9 cellular contexts compared by ENCODE assay signal in the genomic region with DNA sequence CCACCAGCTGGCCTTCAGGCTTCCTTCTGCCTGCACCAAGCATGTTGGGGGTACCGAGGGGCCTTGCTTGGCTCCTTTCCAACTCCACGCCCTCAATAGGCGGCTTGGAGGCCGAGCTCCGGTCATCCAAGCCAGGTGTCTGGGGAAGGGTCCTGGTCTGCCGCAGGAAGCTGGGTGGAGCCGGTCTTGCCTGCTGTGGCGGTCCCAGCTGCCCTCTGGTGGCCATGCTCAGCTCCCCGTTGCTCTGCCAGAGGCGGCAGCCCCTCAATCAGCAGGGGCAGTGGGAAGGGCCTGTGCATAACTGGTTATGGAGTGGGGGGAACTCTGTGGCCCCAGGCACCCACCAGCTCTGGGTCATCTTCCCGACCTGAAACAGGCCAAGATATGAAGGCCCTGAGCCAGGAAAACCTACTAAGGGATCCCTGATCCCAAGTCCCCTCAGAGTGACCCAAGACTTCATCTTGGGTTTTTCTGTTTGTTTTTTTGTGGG. TPM values are rescaled to one million over a fixed set of nuclear protein-coding genes. Genes with fewer than 3 reads are reported as not detected.
A peak's percentile ranks its signal among the peaks of the same experiment; 100 is the strongest.
DNase-seq lines count a peak whose midpoint lies in the region; ATAC-seq lines count a peak whose summit lies in the region.
"Had no signal": no experiment of that assay in that cellular context is flagged by ENCODE, and none has a peak within 500 bp of the region (broad histone marks: within the 10 kb centered on the region; RNA-seq: fewer than 3 reads in every experiment).

No MANE protein-coding gene starts in this region.

- DNase-seq in C1 segment of cervical spinal cord (lab: John Stamatoyannopoulos, UW) (peak in 8 of 14 donors; percentile 14 to 67 (median 40)), HT-29 (ENCODE audit: low spot score) (peak; percentile 42), glomerular visceral epithelial cell (ENCODE audit: extremely low spot score) (peak; percentile 31), pulmonary artery endothelial cell (ENCODE audit: low read depth, low spot score) (peak; percentile 19)
- peak; percentile 59 for DNase-seq in activated CD8-positive, alpha-beta T cell treated with anti-CD3 and anti-CD28 coated beads, Interleukin-2, amount 10 ng/mL, durations not matched to agents 7 days and 5 days

- H3K9me3 Mint-ChIP-seq in activated CD8-positive, alpha-beta T cell treated with anti-CD3 and anti-CD28 coated beads, Interleukin-2, amount 10 ng/mL, durations not matched to agents 7 days and 5 days (ENCODE audit: insufficient read depth): no peaks in the 10 kb centered on the region
- H3K9me3 Mint-ChIP-seq: memory B cell had no signal

- H3K27ac Mint-ChIP-seq in activated CD8-positive, alpha-beta T cell treated with anti-CD3 and anti-CD28 coated beads, Interleukin-2, amount 10 ng/mL, durations not matched to agents 7 days and 5 days: no peak overlapping the region
- H3K27ac Mint-ChIP-seq: memory B cell had no signal

- no peak for ATAC-seq in activated CD8-positive, alpha-beta T cell treated with anti-CD3 and anti-CD28 coated beads, Interleukin-2, amount 10 ng/mL, durations not matched to agents 7 days and 5 days
- no peak for ATAC-seq in GM18517 (IDR thresholded peaks at IDR 0.05; ENCODE audit: unreplicated experiment)
- no peak for ATAC-seq in HG03571 (IDR thresholded peaks at IDR 0.05; ENCODE audit: unreplicated experiment)
- no peak for ATAC-seq in GM21825 (IDR thresholded peaks at IDR 0.05; ENCODE audit: unreplicated experiment)

- H3K36me3 Mint-ChIP-seq in activated CD8-positive, alpha-beta T cell treated with anti-CD3 and anti-CD28 coated beads, Interleukin-2, amount 10 ng/mL, durations not matched to agents 7 days and 5 days (ENCODE audit: low read depth): no peaks in the 10 kb centered on the region
- H3K36me3 Mint-ChIP-seq: memory B cell had no signal

- POLR2A ChIA-PET in activated CD8-positive, alpha-beta T cell treated with anti-CD3 and anti-CD28 coated beads, Interleukin-2, amount 10 ng/mL, durations not matched to agents 7 days and 5 days (lab: Charles Lee): interaction anchor here (0.6 to 1.2 kb wide), 2 partner anchors 25 to 29 kb away, joined by 3 read pairs; no protein-coding TSS in a partner anchor

- H3K4me3 Mint-ChIP-seq in activated CD8-positive, alpha-beta T cell treated with anti-CD3 and anti-CD28 coated beads, Interleukin-2, amount 10 ng/mL, durations not matched to agents 7 days and 5 days: no peak overlapping the region
- H3K4me3 Mint-ChIP-seq: memory B cell had no signal

- CTCF ChIA-PET in activated CD8-positive, alpha-beta T cell treated with anti-CD3 and anti-CD28 coated beads, Interleukin-2, amount 10 ng/mL, durations not matched to agents 7 days and 5 days (lab: Charles Lee): interaction anchor here (0.8 to 2.4 kb wide), 9 partner anchors 9 to 116 kb away, joined by 3 to 16 read pairs (median 5); no protein-coding TSS in a partner anchor

- H3K4me1 Mint-ChIP-seq in activated CD8-positive, alpha-beta T cell treated with anti-CD3 and anti-CD28 coated beads, Interleukin-2, amount 10 ng/mL, durations not matched to agents 7 days and 5 days (ENCODE audit: low read depth): peaks cover 13% of the 10 kb centered on the region

- H3K27me3 Mint-ChIP-seq in activated CD8-positive, alpha-beta T cell treated with anti-CD3 and anti-CD28 coated beads, Interleukin-2, amount 10 ng/mL, durations not matched to agents 7 days and 5 days (ENCODE audit: low read depth): peaks cover 25% of the 10 kb centered on the region
- H3K27me3 Mint-ChIP-seq: memory B cell had no signal

RNA-seq across cellular contexts. Expression of a gene that starts 3.2 kb away (rescaled TPM):
- total RNA-seq in HT-29 (2014; rRNA removed; shearing (Covaris generic)): 211 and 219 TPM in 2 replicates
- 1 to 10 TPM in 1 of 2 experiments, under 1 TPM in 1; 0.86 to 1.4 TPM for total RNA-seq in activated CD8-positive, alpha-beta T cell treated with anti-CD3 and anti-CD28 coated beads, Interleukin-2, amount 10 ng/mL, durations not matched to agents 7 days and 5 days
- total RNA-seq in pulmonary artery endothelial cell: 52.8 and 79.3 TPM in 2 replicates

RNA-seq across cellular contexts. Expression of a gene that starts 7.5 kb away (rescaled TPM):
- total RNA-seq in HT-29 (2014; rRNA removed; shearing (Covaris generic)): 71.9 and 88.2 TPM in 2 replicates
- 10 to 100 TPM; 39.1 to 43.3 TPM for total RNA-seq in activated CD8-positive, alpha-beta T cell treated with anti-CD3 and anti-CD28 coated beads, Interleukin-2, amount 10 ng/mL, durations not matched to agents 7 days and 5 days
- total RNA-seq in pulmonary artery endothelial cell: 36.4 and 72.1 TPM in 2 replicates

Comparison
In these comparisons a context has a peak if more than half of its experiments do, and no peak if none do; other contexts are left out.
1. RNA of a gene that starts 3.2 kb away (total RNA-seq): 211 to 219 TPM in HT-29 and 52.8 to 79.3 TPM in pulmonary artery endothelial cell; 0.86 to 1.4 TPM in activated CD8-positive, alpha-beta T cell treated with anti-CD3 and anti-CD28 coated beads, Interleukin-2, amount 10 ng/mL, durations not matched to agents 7 days and 5 days; every median in the first group is over 10 times any median in the second.
2. Peak in every context shown above with its lines, with median percentiles within 50 percentile points of each other: DNase-seq.